In genomic region chr5:73333944-73334703, GRCh38 we compare ENCODE assay signal across 24 cellular contexts.
"Had no signal": no experiment of that assay in that cellular context is flagged by ENCODE, and none has a peak within 500 bp of the region (broad histone marks: within the 10 kb centered on the region; RNA-seq: fewer than 3 reads in every experiment).

No MANE protein-coding gene starts in this region.

- H3K36me3 ChIP-seq: SJSA1 had no signal

- H3K27me3 ChIP-seq: SJSA1 had no signal

- H3K9me3 ChIP-seq: SJSA1 had no signal

- H3K27ac ChIP-seq: RWPE1, SJSA1 had no signal

- ATAC-seq: activated CD8-positive, alpha-beta memory T cell treated with anti-CD3 and anti-CD28 coated beads, Interleukin-2, amount 10 ng/mL, durations not matched to agents 7 days and 5 days; Panc1; T-cell had no signal

- DNase-seq: activated B cell treated with CpG ODN at 0.5 μM for 24 hours; activated CD4-positive, alpha-beta T cell treated with anti-CD3 and anti-CD28 coated beads for 1 hour; activated CD4-positive, alpha-beta T cell treated with anti-CD3 and anti-CD28 coated beads, Interleukin-2, amount 10 ng/mL, durations not matched to agents 24 days and 14 days; activated CD4-positive, alpha-beta T cell treated with anti-CD3 and anti-CD28 coated beads, Interleukin-2, amount 50 U/mL, for 48 hours; activated CD8-positive, alpha-beta memory T cell treated with anti-CD3 and anti-CD28 coated beads, Interleukin-2, amount 10 ng/mL, durations not matched to agents 7 days and 5 days; activated effector memory CD4-positive, alpha-beta T cell treated with Interleukin-2 at 50 U/mL for 16 hours; activated naive CD4-positive, alpha-beta T cell; activated T-cell treated with anti-CD3 and anti-CD28 coated beads, Interleukin-2, amount 50 U/mL, for 24 hours; MM.1S; NCI-H1105 treated with DMSO at 0.1 percent for 48 hours; NCI-H146; NCI-H1930; NCI-H2171; NCI-H2227 treated with DMSO at 0.1 percent for 48 hours; NCI-H446 treated with DMSO at 0.1 percent for 48 hours; NCI-H524 treated with DMSO at 0.1 percent for 48 hours; NCI-H748 treated with DMSO at 0.1 percent for 48 hours; Right ventricle myocardium superior; T-cell; T-helper 2 cell; T1000 had no signal

- H3K4me3 ChIP-seq: SJSA1 had no signal
